In genomic region chr22:43136255-43136654, GRCh38 we compare ENCODE assay signal across 9 cellular contexts. TPM values are rescaled to one million over a fixed set of nuclear protein-coding genes. Genes with fewer than 3 reads are reported as not detected.
A peak's percentile ranks its signal among the peaks of the same experiment; 100 is the strongest.
DNase-seq lines count a peak whose midpoint lies in the region; ATAC-seq and TF ChIP-seq lines count a peak whose summit lies in the region.
"Had no signal": no experiment of that assay in that cellular context is flagged by ENCODE, and none has a peak within 500 bp of the region (broad histone marks: within the 10 kb centered on the region; RNA-seq: fewer than 3 reads in every experiment).

No MANE protein-coding gene starts in this region.

- H3K4me3 ChIP-seq in DOHH2 (ENCODE audit: low read length): no peak overlapping the region
- no peak overlapping the region for H3K4me3 ChIP-seq in MM.1S (ENCODE audit: low read length)

- peaks cover 6% of the 10 kb centered on the region for H3K4me1 Mint-ChIP-seq in activated T-cell treated with anti-CD3 and anti-CD28 coated beads, Interleukin-2, amount 50 U/mL, for 4 hours (ENCODE audit: low read depth)

- peaks cover 35% of the 10 kb centered on the region for H3K36me3 Mint-ChIP-seq in activated T-cell treated with anti-CD3 and anti-CD28 coated beads, Interleukin-2, amount 50 U/mL, for 4 hours (ENCODE audit: insufficient read depth)

- H3K27me3 Mint-ChIP-seq in activated T-cell treated with anti-CD3 and anti-CD28 coated beads, Interleukin-2, amount 50 U/mL, for 4 hours (ENCODE audit: low read depth): no peaks in the 10 kb centered on the region

- no peaks in the 10 kb centered on the region for H3K9me3 Mint-ChIP-seq in activated T-cell treated with anti-CD3 and anti-CD28 coated beads, Interleukin-2, amount 50 U/mL, for 4 hours

- H3K4me3 Mint-ChIP-seq in activated T-cell treated with anti-CD3 and anti-CD28 coated beads, Interleukin-2, amount 50 U/mL, for 4 hours: no peak overlapping the region

- TF ChIP-seq CTCF in DOHH2 (IDR thresholded peaks at IDR 0.05; ENCODE audit: low read depth, low read length, poor library complexity, severe bottlenecking) (peak; percentile 92), MM.1S (IDR thresholded peaks at IDR 0.05; ENCODE audit: low read length) (peak; percentile 56)

- no peaks in the 10 kb centered on the region for H3K27me3 ChIP-seq in DOHH2 (ENCODE audit: control insufficient read depth, low read length)
- H3K27me3 ChIP-seq in MM.1S (replicated peaks; ENCODE audit: insufficient read depth, low read length): no peaks in the 10 kb centered on the region

- H3K9me3 ChIP-seq in DOHH2 (ENCODE audit: control insufficient read depth, insufficient read depth, low read length) (no peaks in the 10 kb centered on the region), MM.1S (replicated peaks; ENCODE audit: insufficient read depth, low read length) (no peaks in the 10 kb centered on the region)

- H3K4me1 ChIP-seq in DOHH2 (ENCODE audit: control insufficient read depth, low read length): peaks cover 6% of the 10 kb centered on the region; the same call in 1 of the 2 replicates
- no peaks in the 10 kb centered on the region for H3K4me1 ChIP-seq in MM.1S (ENCODE audit: low read length)

- H3K4me2 ChIP-seq in DOHH2 (ENCODE audit: low read length): no peak overlapping the region
- H3K4me2 ChIP-seq in MM.1S (ENCODE audit: low read depth, low read length): no peak overlapping the region

- H4K20me1 ChIP-seq in DOHH2 (ENCODE audit: control insufficient read depth, insufficient read depth, low read depth, low read length) (no peaks in the 10 kb centered on the region), MM.1S (ENCODE audit: insufficient read depth, low read length) (no peaks in the 10 kb centered on the region)

- H3F3A ChIP-seq in DOHH2 (ENCODE audit: control insufficient read depth, insufficient read depth) (no peaks in the 10 kb centered on the region), MM.1S (ENCODE audit: insufficient read depth, low read length) (no peaks in the 10 kb centered on the region)

- intact Hi-C loops in left cardiac atrium (cut with DNase I): no loop called here

- peaks cover 81% of the 10 kb centered on the region for H3K36me3 ChIP-seq in DOHH2 (ENCODE audit: control insufficient read depth, low read length)
- H3K36me3 ChIP-seq in MM.1S (replicated peaks; ENCODE audit: insufficient read depth, low read length): peaks cover 5% of the 10 kb centered on the region; the same call in 1 of the 2 replicates

- H3K79me2 ChIP-seq in DOHH2 (ENCODE audit: control insufficient read depth, low read length) (peaks cover 13% of the 10 kb centered on the region), MM.1S (ENCODE audit: low read length) (peaks cover 13% of the 10 kb centered on the region)

- peak; percentile 69 to 73 for ATAC-seq in activated T-cell treated with anti-CD3 and anti-CD28 coated beads, Interleukin-2, amount 50 U/mL, for 4 hours
- peak; percentile 47 to 62 for ATAC-seq in left cardiac atrium
- no peak for ATAC-seq in HG02759 (IDR thresholded peaks at IDR 0.05; ENCODE audit: unreplicated experiment)

- DNase-seq in MM.1S (no peak), left cardiac atrium (peak; percentile 61), ecto neural progenitor cell (ENCODE audit: low spot score) (no peak), NCI-H146 treated with DMSO at 0.1 percent for 48 hours (lab: John Stamatoyannopoulos, UW; ENCODE audit: unreplicated experiment) (no peak)
- DNase-seq in activated T-cell treated with anti-CD3 and anti-CD28 coated beads, Interleukin-2, amount 50 U/mL, for 4 hours: peak; percentile 33
- peak; percentile 41 for DNase-seq in stimulated activated CD4-positive, alpha-beta T cell treated with anti-CD3 and anti-CD28 coated beads, Interleukin-4, amount 100 ng/mL, for 1 hour

- H3K9me2 ChIP-seq in DOHH2 (replicated peaks; ENCODE audit: control insufficient read depth, low read length) (no peaks in the 10 kb centered on the region), MM.1S (replicated peaks; ENCODE audit: insufficient read depth, low read length) (no peaks in the 10 kb centered on the region)

- no peak overlapping the region for H2AFZ ChIP-seq in MM.1S (ENCODE audit: low read length)

- no peak overlapping the region for H3K9ac ChIP-seq in MM.1S (ENCODE audit: low read length)

- H3K27ac ChIP-seq in DOHH2 (ENCODE audit: low read depth, low read length): no peak overlapping the region
- H3K27ac ChIP-seq in MM.1S (ENCODE audit: low read length): no peak overlapping the region

RNA-seq across cellular contexts. Expression of gene MCAT, which starts 6.9 kb away (rescaled TPM):
- 10 to 100 TPM; 33.5 to 39.0 (median 36.1) TPM for total RNA-seq in activated T-cell treated with anti-CD3 and anti-CD28 coated beads, Interleukin-2, amount 50 U/mL, for 4 hours
- 10 to 100 TPM; 10.4 to 12.7 TPM for total RNA-seq in left cardiac atrium

RNA-seq across cellular contexts. Expression of gene TSPO, which starts 15.1 kb away (rescaled TPM):
- 10 to 100 TPM; 60.6 to 79.8 (median 63.5) TPM for total RNA-seq in activated T-cell treated with anti-CD3 and anti-CD28 coated beads, Interleukin-2, amount 50 U/mL, for 4 hours
- total RNA-seq in left cardiac atrium: 100 to 1,000 TPM in 1 of 2 donors, 10 to 100 TPM in 1; 96.2 to 147 TPM

RNA-seq across cellular contexts. Expression of gene BIK, which starts 25.7 kb away (rescaled TPM):
- 1 to 10 TPM; 7.8 to 10.0 (median 9.9) TPM for total RNA-seq in activated T-cell treated with anti-CD3 and anti-CD28 coated beads, Interleukin-2, amount 50 U/mL, for 4 hours
- total RNA-seq in left cardiac atrium: not detected
- total RNA-seq: RPMI7951 had no signal

RNA-seq across cellular contexts. Expression of gene TTLL1, which starts 47.1 kb away (rescaled TPM):
- 1 to 10 TPM; 1.2 to 1.5 (median 1.3) TPM for total RNA-seq in activated T-cell treated with anti-CD3 and anti-CD28 coated beads, Interleukin-2, amount 50 U/mL, for 4 hours
- 1 to 10 TPM; 4.2 to 5.7 TPM for total RNA-seq in left cardiac atrium

RNA-seq across cellular contexts. Expression of gene TTLL12, which starts 50.7 kb away (rescaled TPM):
- 100 to 1,000 TPM; 126 to 188 (median 163) TPM for total RNA-seq in activated T-cell treated with anti-CD3 and anti-CD28 coated beads, Interleukin-2, amount 50 U/mL, for 4 hours
- 10 to 100 TPM in 1 of 2 donors, 1 to 10 TPM in 1; 9.3 to 10.3 TPM for total RNA-seq in left cardiac atrium

Comparison
In these comparisons a context has a peak if more than half of its experiments do, and no peak if none do; other contexts are left out.
1. DNase-seq: peak in activated T-cell treated with anti-CD3 and anti-CD28 coated beads, Interleukin-2, amount 50 U/mL, for 4 hours (single experiment), left cardiac atrium (single experiment) and stimulated activated CD4-positive, alpha-beta T cell treated with anti-CD3 and anti-CD28 coated beads, Interleukin-4, amount 100 ng/mL, for 1 hour (single experiment); none in MM.1S (single experiment), ecto neural progenitor cell (single experiment) and NCI-H146 treated with DMSO at 0.1 percent for 48 hours (single experiment).
2. RNA of gene BIK, which starts 25.7 kb away (total RNA-seq): 7.8 to 10.0 TPM in activated T-cell treated with anti-CD3 and anti-CD28 coated beads, Interleukin-2, amount 50 U/mL, for 4 hours; not detected in left cardiac atrium; every median in the first group is over 4 times any median in the second.